In genomic region chr6:130826442-130827246, GRCh38 we compare ENCODE assay signal across 1 cellular context.
TF ChIP-seq lines count a peak whose summit lies in the region.

No MANE protein-coding gene starts in this region.

TF ChIP-seq in HepG2, 621 proteins besides CTCF, POLR2A, EP300 and RAD21 (continued from another document and continues in another):
- TF ChIP-seq GMEB1 (CRISPR knock-in tag; IDR thresholded peaks at IDR 0.05; ENCODE audit: borderline replicate concordance): no peak
- no peak for TF ChIP-seq ZNF878 (CRISPR knock-in tag; IDR thresholded peaks at IDR 0.05)
- 0 out of 2 replicates have a peak, but pooled peaks have one; percentile 2 for TF ChIP-seq MAX (IDR thresholded peaks at IDR 0.05)
- no peak for TF ChIP-seq ZNF841 (CRISPR knock-in tag; IDR thresholded peaks at IDR 0.05; ENCODE audit: borderline replicate concordance)
- no peak for TF ChIP-seq CAMTA2 (CRISPR knock-in tag; IDR thresholded peaks at IDR 0.05; ENCODE audit: borderline replicate concordance)
- no peak for TF ChIP-seq MAFF (IDR thresholded peaks at IDR 0.05; ENCODE audit: low read depth, low read length)
- 0 out of 2 replicates have a peak, but pooled peaks have one; percentile 10 for TF ChIP-seq KAT2B (IDR thresholded peaks at IDR 0.05; ENCODE audit: borderline replicate concordance, low read depth, low read length)
- no peak for TF ChIP-seq ZNF513 (CRISPR knock-in tag; conservative IDR thresholded peaks at IDR 0.05)
- TF ChIP-seq DPF2 (CRISPR knock-in tag; IDR thresholded peaks at IDR 0.05; ENCODE audit: borderline replicate concordance, low read depth): peak; percentile 58; the same call in 1 of the 2 replicates
- no peak; the same call in 1 of the 2 replicates for TF ChIP-seq ZSCAN9 (CRISPR knock-in tag; IDR thresholded peaks at IDR 0.05; ENCODE audit: borderline replicate concordance)
- no peak for TF ChIP-seq YEATS4 (CRISPR knock-in tag; IDR thresholded peaks at IDR 0.05; ENCODE audit: borderline replicate concordance)
- no peak for TF ChIP-seq ZNF674 (CRISPR knock-in tag; IDR thresholded peaks at IDR 0.05; ENCODE audit: low read depth)
- peak; percentile 58; the same call in 1 of the 2 replicates for TF ChIP-seq HNF4A (CRISPR knock-in tag; IDR thresholded peaks at IDR 0.05)
- no peak for TF ChIP-seq FOXJ3 (CRISPR knock-in tag; IDR thresholded peaks at IDR 0.05; ENCODE audit: borderline replicate concordance)
- no peak for TF ChIP-seq ZNF605 (CRISPR knock-in tag; IDR thresholded peaks at IDR 0.05)
- TF ChIP-seq RELA (CRISPR knock-in tag; IDR thresholded peaks at IDR 0.05): no peak
- TF ChIP-seq GZF1 (CRISPR knock-in tag; IDR thresholded peaks at IDR 0.05): no peak
- TF ChIP-seq JARID2 (CRISPR knock-in tag; IDR thresholded peaks at IDR 0.05; ENCODE audit: insufficient replicate concordance): no peak
- TF ChIP-seq KLF9 (CRISPR knock-in tag; IDR thresholded peaks at IDR 0.05; ENCODE audit: low read depth): no peak
- no peak for TF ChIP-seq RORA (CRISPR knock-in tag; IDR thresholded peaks at IDR 0.05)
- TF ChIP-seq PAXIP1 (CRISPR knock-in tag; conservative IDR thresholded peaks at IDR 0.05): peak; percentile 53
- TF ChIP-seq HOXA9 (CRISPR knock-in tag; IDR thresholded peaks at IDR 0.05; ENCODE audit: borderline replicate concordance): no peak
- 0 out of 2 replicates have a peak, but pooled peaks have one; percentile 67 for TF ChIP-seq AHR (CRISPR knock-in tag; IDR thresholded peaks at IDR 0.05)
- no peak for TF ChIP-seq ZNF549 (CRISPR knock-in tag; IDR thresholded peaks at IDR 0.05)
- TF ChIP-seq ZBTB10 (CRISPR knock-in tag; IDR thresholded peaks at IDR 0.05; ENCODE audit: borderline replicate concordance): no peak
- TF ChIP-seq FOSL2 (CRISPR knock-in tag; IDR thresholded peaks at IDR 0.05): peak; percentile 14; the same call in 1 of the 2 replicates
- TF ChIP-seq KDM6A (CRISPR knock-in tag; IDR thresholded peaks at IDR 0.05; ENCODE audit: low read depth): no peak
- no peak for TF ChIP-seq FOXP1 (IDR thresholded peaks at IDR 0.05)
- 0 out of 2 replicates have a peak, but pooled peaks have one; percentile 22 for TF ChIP-seq FOXP1 (CRISPR knock-in tag; IDR thresholded peaks at IDR 0.05)
- no peak for TF ChIP-seq ZNF816 (CRISPR knock-in tag; IDR thresholded peaks at IDR 0.05; ENCODE audit: borderline replicate concordance)
- no peak for TF ChIP-seq ZNF337 (CRISPR knock-in tag; IDR thresholded peaks at IDR 0.05; ENCODE audit: borderline replicate concordance, low read depth)
- no peak for TF ChIP-seq EEA1 (CRISPR knock-in tag; IDR thresholded peaks at IDR 0.05; ENCODE audit: borderline replicate concordance)
- TF ChIP-seq AGO2 (optimal IDR thresholded peaks at IDR 0.05; ENCODE audit: low read depth, low read length): no peak
- no peak for TF ChIP-seq ZNF501 (CRISPR knock-in tag; IDR thresholded peaks at IDR 0.05)
- TF ChIP-seq ZNF572 (CRISPR knock-in tag; IDR thresholded peaks at IDR 0.05): no peak
- TF ChIP-seq GLMP (CRISPR knock-in tag; IDR thresholded peaks at IDR 0.05; ENCODE audit: borderline replicate concordance): no peak
- TF ChIP-seq RARG (CRISPR knock-in tag; IDR thresholded peaks at IDR 0.05; ENCODE audit: low read depth): 0 out of 2 replicates have a peak, but pooled peaks have one; percentile 25
- TF ChIP-seq TFDP2 (CRISPR knock-in tag; IDR thresholded peaks at IDR 0.05): no peak
- no peak for TF ChIP-seq RBM22 (optimal IDR thresholded peaks at IDR 0.05; ENCODE audit: low read length)
- no peak for TF ChIP-seq NCOA1 (CRISPR knock-in tag; IDR thresholded peaks at IDR 0.05)
- no peak for TF ChIP-seq ZNF574 (CRISPR knock-in tag; IDR thresholded peaks at IDR 0.05)
- TF ChIP-seq PTBP1 (IDR thresholded peaks at IDR 0.05; ENCODE audit: low read depth, low read length, poor library complexity, severe bottlenecking): no peak
- TF ChIP-seq ZNF772 (CRISPR knock-in tag; IDR thresholded peaks at IDR 0.05): no peak
- TF ChIP-seq ZNF30 (CRISPR knock-in tag; IDR thresholded peaks at IDR 0.05): no peak
- TF ChIP-seq ARNTL (CRISPR knock-in tag; IDR thresholded peaks at IDR 0.05): no peak
- TF ChIP-seq PRDM15 (CRISPR knock-in tag; IDR thresholded peaks at IDR 0.05): no peak
- no peak for TF ChIP-seq FOXA1 (IDR thresholded peaks at IDR 0.05)
- TF ChIP-seq FOXA1 (CRISPR knock-in tag; IDR thresholded peaks at IDR 0.05): peak; percentile 26; the same call in 1 of the 2 replicates
- no peak for TF ChIP-seq SIN3A (IDR thresholded peaks at IDR 0.05; ENCODE audit: borderline replicate concordance, low read depth, low read length)
